In the genomic region with DNA sequence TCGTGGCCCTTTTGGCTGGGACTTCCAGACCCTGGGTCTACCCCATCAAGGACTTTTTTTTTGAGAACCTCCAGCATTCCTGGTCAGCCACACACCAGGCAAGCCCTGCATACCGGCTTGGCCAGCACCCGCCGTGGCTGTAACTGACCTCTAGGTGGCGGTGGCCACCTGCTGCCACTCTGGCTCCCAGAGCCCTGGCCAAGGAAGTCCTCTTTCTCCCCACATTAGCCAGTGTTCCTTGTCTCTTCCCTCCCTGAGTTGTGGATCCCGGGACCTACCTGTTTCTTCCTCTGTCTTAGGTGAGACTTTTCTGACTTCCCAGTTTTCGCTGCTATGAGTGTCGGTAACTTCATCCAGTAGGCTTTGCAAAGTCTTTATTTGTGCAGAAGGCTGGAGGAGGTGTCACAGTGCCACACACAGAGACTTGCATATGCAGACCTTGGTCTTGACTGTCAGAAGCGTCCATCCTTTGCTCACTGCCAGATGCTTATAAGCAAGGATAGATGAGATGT, we compare ENCODE assay signal across 8 cellular contexts.
DNase-seq lines count a peak whose midpoint lies in the region; FAIRE-seq and TF ChIP-seq lines count a peak whose summit lies in the region.

No MANE protein-coding gene starts in this region.

- H2AFZ ChIP-seq in hepatocyte = no peak overlapping the region

- FAIRE-seq in RCC 7860 (lab: Jason Lieb, UNC) = no peak

- 30% methylated on average over 9 of the region's 9 CpGs for WGBS in hepatocyte (ENCODE audit: low lambda C conversion rate, missing lambda C conversion rate)

- no peaks in the 10 kb centered on the region for H3K9me3 ChIP-seq in hepatocyte (ENCODE audit: low read depth)

- no peak for TF ChIP-seq EP300 in Ishikawa (IDR thresholded peaks at IDR 0.05; ENCODE audit: borderline replicate concordance)

- H3K4me3 ChIP-seq in hepatocyte = no peak overlapping the region

- H3K79me2 ChIP-seq in hepatocyte = no peaks in the 10 kb centered on the region

- H4K20me1 ChIP-seq in hepatocyte (ENCODE audit: insufficient read depth, poor library complexity, severe bottlenecking) = no peaks in the 10 kb centered on the region

- no peaks in the 10 kb centered on the region for H3K4me1 ChIP-seq in hepatocyte (ENCODE audit: insufficient read depth)

- no peaks in the 10 kb centered on the region for H3K9me2 ChIP-seq in hepatocyte (replicated peaks; ENCODE audit: insufficient read depth)

- DNase-seq in DMS53 (lab: John Stamatoyannopoulos, UW) (peak; percentile 78), RCC 7860 (ENCODE audit: low spot score) (peak; percentile 47), amygdala (lab: John Stamatoyannopoulos, UW) (peak in 49 of 56 donors; percentile 6 to 79 (median 46)), hepatocyte (ENCODE audit: low spot score) (peak; percentile 86), retina (peak; percentile 73), cerebellar nuclear complex (lab: John Stamatoyannopoulos, UW) (no peak)
- no peak for DNase-seq in effector CD8-positive, alpha-beta T cell (lab: John Stamatoyannopoulos, UW)

- no peak overlapping the region for H3K4me2 ChIP-seq in hepatocyte

- no peaks in the 10 kb centered on the region for H3K36me3 ChIP-seq in hepatocyte (replicated peaks; ENCODE audit: insufficient read depth, low read depth)

- no peaks in the 10 kb centered on the region for H3K27me3 ChIP-seq in hepatocyte

- TF ChIP-seq CTCF in hepatocyte (IDR thresholded peaks at IDR 0.05; ENCODE audit: poor library complexity) = peak; percentile 82

- no peak overlapping the region for H3K27ac ChIP-seq in hepatocyte

- peak; percentile 75 for TF ChIP-seq RAD21 in Ishikawa (IDR thresholded peaks at IDR 0.05; ENCODE audit: low read depth)

TF ChIP-seq in Ishikawa, 13 proteins besides CTCF, POLR2A, EP300 and RAD21:
- TF ChIP-seq TAF1 (IDR thresholded peaks at IDR 0.05; ENCODE audit: low read depth) (no peak), CREB1 (IDR thresholded peaks at IDR 0.05; ENCODE audit: low read depth) (no peak), FOXM1 (IDR thresholded peaks at IDR 0.05; ENCODE audit: borderline replicate concordance, low read depth) (no peak)

Comparison
In these comparisons a context has a peak if more than half of its experiments do, and no peak if none do; other contexts are left out.
1. DNase-seq: peak in DMS53 (single experiment), RCC 7860 (single experiment), amygdala (49 of 56), hepatocyte (single experiment) and retina (single experiment); none in effector CD8-positive, alpha-beta T cell (single experiment) and cerebellar nuclear complex (0 of 2).